Comparison of ENCODE assay signal across 8 cellular contexts in genomic region chr10:102394801-102395676, GRCh38. TPM values are rescaled to one million over a fixed set of nuclear protein-coding genes. Genes with fewer than 3 reads are reported as not detected.
DNase-seq lines count a peak whose midpoint lies in the region; ATAC-seq and TF ChIP-seq lines count a peak whose summit lies in the region.

No MANE protein-coding gene starts in this region.

- H3K27ac ChIP-seq in ectodermal cell (ENCODE audit: insufficient read depth, low read depth, low read length, poor library complexity, severe bottlenecking) (no peak overlapping the region), lung (ENCODE audit: low read depth in 1 of 2, low read length in 1 of 2) (peak overlapping the region; percentile 94 to 99)

- peak overlapping the region; percentile 95 for H3K27ac Mint-ChIP-seq in activated CD8-positive, alpha-beta T cell treated with anti-CD3 and anti-CD28 coated beads, Interleukin-2, amount 10 ng/mL, durations not matched to agents 7 days and 5 days

- H3K4me3 ChIP-seq in ectodermal cell (ENCODE audit: insufficient read depth, low read depth, low read length) (peak overlapping the region; percentile 71), lung (peak overlapping the region; percentile 56)

- H3K27me3 ChIP-seq in ectodermal cell (ENCODE audit: control insufficient read depth, insufficient read depth, low read length, poor library complexity, severe bottlenecking) (peaks cover 48% of the 10 kb centered on the region), lung (ENCODE audit: control insufficient read depth, insufficient read depth) (no peaks in the 10 kb centered on the region)

- H3K9me3 ChIP-seq in ectodermal cell (ENCODE audit: control insufficient read depth, low read length), result no peaks in the 10 kb centered on the region
- H3K9me3 ChIP-seq in lung (ENCODE audit: control insufficient read depth in 2 of 2, insufficient read depth in 1 of 2, low read length in 1 of 2), result no peaks in the 10 kb centered on the region

- H3K4me1 ChIP-seq in ectodermal cell (ENCODE audit: control insufficient read depth, insufficient read depth, low read length) (peaks cover 14% of the 10 kb centered on the region), lung (ENCODE audit: control insufficient read depth in 2 of 2, insufficient read depth in 2 of 2, low read length in 2 of 2) (peaks cover 0 to 16% of the 10 kb centered on the region in 2 donors)

- H3K36me3 ChIP-seq in ectodermal cell (ENCODE audit: control insufficient read depth, insufficient read depth, low read length) (no peaks in the 10 kb centered on the region), lung (ENCODE audit: control insufficient read depth in 2 of 2, insufficient read depth in 2 of 2, low read length in 2 of 2) (peaks cover 0 to 11% of the 10 kb centered on the region in 2 donors)

- 1 to 3% methylated on average over 53 to 54 of the region's 55 CpGs for WGBS in ectodermal cell, 2 experiments
- WGBS in lung, 2 donors, result 0 to 1% methylated on average over 53 to 55 of the region's 55 CpGs

- peak; percentile 26 for ATAC-seq in HG02981 (IDR thresholded peaks at IDR 0.05; ENCODE audit: unreplicated experiment)
- ATAC-seq in activated CD8-positive, alpha-beta T cell treated with anti-CD3 and anti-CD28 coated beads, Interleukin-2, amount 10 ng/mL, durations not matched to agents 7 days and 5 days, result peak; percentile 25
- ATAC-seq in lung (ENCODE audit: insufficient read depth, low FRiP score), result peak; percentile 75

- CTCF ChIA-PET in activated CD8-positive, alpha-beta T cell treated with anti-CD3 and anti-CD28 coated beads, Interleukin-2, amount 10 ng/mL, durations not matched to agents 7 days and 5 days (lab: Charles Lee), result interaction anchor here (0.7 to 10.7 kb wide), 22 partner anchors 9 to 243 kb away, joined by 3 to 156 read pairs (median 4); partner anchors contain the start of genes ACTR1A, C10orf95, ELOVL3 and FBXL15

- no peaks in the 10 kb centered on the region for H3K9me3 Mint-ChIP-seq in activated CD8-positive, alpha-beta T cell treated with anti-CD3 and anti-CD28 coated beads, Interleukin-2, amount 10 ng/mL, durations not matched to agents 7 days and 5 days (ENCODE audit: insufficient read depth)

- POLR2A ChIA-PET in activated CD8-positive, alpha-beta T cell treated with anti-CD3 and anti-CD28 coated beads, Interleukin-2, amount 10 ng/mL, durations not matched to agents 7 days and 5 days (lab: Charles Lee), result interaction anchor here (0.6 to 8.0 kb wide), 29 partner anchors 9 to 276 kb away, joined by 3 to 68 read pairs (median 6); partner anchors contain the start of genes C10orf95, CUEDC2, FBXL15 and GBF1

- H3K4me1 Mint-ChIP-seq in activated CD8-positive, alpha-beta T cell treated with anti-CD3 and anti-CD28 coated beads, Interleukin-2, amount 10 ng/mL, durations not matched to agents 7 days and 5 days (ENCODE audit: low read depth), result peaks cover 41% of the 10 kb centered on the region

- H3K4me3 Mint-ChIP-seq in activated CD8-positive, alpha-beta T cell treated with anti-CD3 and anti-CD28 coated beads, Interleukin-2, amount 10 ng/mL, durations not matched to agents 7 days and 5 days, result peak overlapping the region; percentile 85

- H3K36me3 Mint-ChIP-seq in activated CD8-positive, alpha-beta T cell treated with anti-CD3 and anti-CD28 coated beads, Interleukin-2, amount 10 ng/mL, durations not matched to agents 7 days and 5 days (ENCODE audit: low read depth), result peaks cover 30% of the 10 kb centered on the region

- TF ChIP-seq CTCF in lung (IDR thresholded peaks at IDR 0.05; ENCODE audit: control extremely low read depth, extremely low read depth), result no peak

- DNase-seq in NCI-H1417 (lab: John Stamatoyannopoulos, UW) (peak; percentile 55 to 69 (median 57)), NCI-H1417 treated with DMSO at 0.1 percent for 48 hours (lab: John Stamatoyannopoulos, UW) (no peak), NCI-H748 treated with DMSO at 0.1 percent for 48 hours (lab: John Stamatoyannopoulos, UW) (peak; percentile 35), lung (ENCODE audit: low spot score) (peak; percentile 87)
- peak; percentile 89 for DNase-seq in activated CD8-positive, alpha-beta T cell treated with anti-CD3 and anti-CD28 coated beads, Interleukin-2, amount 10 ng/mL, durations not matched to agents 7 days and 5 days
- peak; percentile 86 for DNase-seq in stimulated activated CD4-positive, alpha-beta T cell treated with anti-CD3 and anti-CD28 coated beads, Interleukin-4, amount 100 ng/mL, for 48 hours (ENCODE audit: low read depth in 2 of 2)

- H3K27me3 Mint-ChIP-seq in activated CD8-positive, alpha-beta T cell treated with anti-CD3 and anti-CD28 coated beads, Interleukin-2, amount 10 ng/mL, durations not matched to agents 7 days and 5 days (ENCODE audit: low read depth), result no peaks in the 10 kb centered on the region

RNA-seq across cellular contexts. Expression of gene NFKB2, which starts 0.5 kb away (rescaled TPM):
- total RNA-seq in activated CD8-positive, alpha-beta T cell treated with anti-CD3 and anti-CD28 coated beads, Interleukin-2, amount 10 ng/mL, durations not matched to agents 7 days and 5 days, result 10 to 100 TPM; 52.7 to 56.6 TPM
- polyA plus RNA-seq in ectodermal cell (2013, experiment 1 of 4), result 22.6 TPM
- 16.3 TPM for polyA plus RNA-seq in ectodermal cell (2013, experiment 2 of 4)
- polyA plus RNA-seq in ectodermal cell (2013, experiment 3 of 4), result 15.0 TPM
- polyA plus RNA-seq in ectodermal cell (2013, experiment 4 of 4), result 17.0 TPM
- 10 to 100 TPM; 48.2 to 52.8 TPM for total RNA-seq in lung
- polyA plus RNA-seq in lung, result 100 to 1,000 TPM in 1 of 2 donors, 10 to 100 TPM in 1; 34.6 to 114 TPM

RNA-seq across cellular contexts. Expression of gene PSD, which starts 23.5 kb away (rescaled TPM):
- total RNA-seq in activated CD8-positive, alpha-beta T cell treated with anti-CD3 and anti-CD28 coated beads, Interleukin-2, amount 10 ng/mL, durations not matched to agents 7 days and 5 days, result 1 to 10 TPM in 1 of 2 experiments, under 1 TPM in 1; 0.92 to 1.6 TPM
- 6.1 TPM for polyA plus RNA-seq in ectodermal cell (2013, experiment 1 of 4)
- polyA plus RNA-seq in ectodermal cell (2013, experiment 2 of 4), result 5.4 TPM
- polyA plus RNA-seq in ectodermal cell (2013, experiment 3 of 4), result 5.8 TPM
- polyA plus RNA-seq in ectodermal cell (2013, experiment 4 of 4), result 7.0 TPM
- 1 to 10 TPM; 4.6 to 5.3 TPM for total RNA-seq in lung
- 1 to 10 TPM; 1.1 to 1.9 TPM for polyA plus RNA-seq in lung

RNA-seq across cellular contexts. Expression of gene FBXL15, which starts 25.6 kb away (rescaled TPM):
- 10 to 100 TPM; 12.7 to 13.8 TPM for total RNA-seq in activated CD8-positive, alpha-beta T cell treated with anti-CD3 and anti-CD28 coated beads, Interleukin-2, amount 10 ng/mL, durations not matched to agents 7 days and 5 days
- polyA plus RNA-seq in ectodermal cell (2013, experiment 1 of 4), result 6.9 TPM
- 5.9 TPM for polyA plus RNA-seq in ectodermal cell (2013, experiment 2 of 4)
- polyA plus RNA-seq in ectodermal cell (2013, experiment 3 of 4), result 8.9 TPM
- 8.7 TPM for polyA plus RNA-seq in ectodermal cell (2013, experiment 4 of 4)
- total RNA-seq in lung, result 10 to 100 TPM in 1 of 2 donors, 1 to 10 TPM in 1; 9.4 to 23.6 TPM
- polyA plus RNA-seq in lung, result 10 to 100 TPM; 13.7 to 40.4 TPM

RNA-seq across cellular contexts. Expression of gene CUEDC2, which starts 37.3 kb away (rescaled TPM):
- 10 to 100 TPM; 71.7 to 77.6 TPM for total RNA-seq in activated CD8-positive, alpha-beta T cell treated with anti-CD3 and anti-CD28 coated beads, Interleukin-2, amount 10 ng/mL, durations not matched to agents 7 days and 5 days
- polyA plus RNA-seq in ectodermal cell (2013, experiment 1 of 4), result 106 TPM
- 103 TPM for polyA plus RNA-seq in ectodermal cell (2013, experiment 2 of 4)
- polyA plus RNA-seq in ectodermal cell (2013, experiment 3 of 4), result 91.0 TPM
- 98.4 TPM for polyA plus RNA-seq in ectodermal cell (2013, experiment 4 of 4)
- total RNA-seq in lung, result 10 to 100 TPM; 33.4 to 46.0 TPM
- polyA plus RNA-seq in lung, result 10 to 100 TPM; 42.1 to 63.8 TPM

RNA-seq across cellular contexts. Expression of gene C10orf95, which starts 56.3 kb away (rescaled TPM):
- total RNA-seq in activated CD8-positive, alpha-beta T cell treated with anti-CD3 and anti-CD28 coated beads, Interleukin-2, amount 10 ng/mL, durations not matched to agents 7 days and 5 days, result under 1 TPM in 1 of 2 experiments, not detected in 1; 0.32 TPM
- polyA plus RNA-seq in ectodermal cell (2013, experiment 1 of 4), result not detected
- 0.12 TPM for polyA plus RNA-seq in ectodermal cell (2013, experiment 2 of 4)
- polyA plus RNA-seq in ectodermal cell (2013, experiment 3 of 4), result not detected
- not detected for polyA plus RNA-seq in ectodermal cell (2013, experiment 4 of 4)
- total RNA-seq in lung, result 10 to 100 TPM in 1 of 2 donors, 1 to 10 TPM in 1; 6.0 to 20.4 TPM
- 1 to 10 TPM; 3.9 to 6.4 TPM for polyA plus RNA-seq in lung

Comparison
In these comparisons a context has a peak if more than half of its experiments do, and no peak if none do; other contexts are left out.
1. ATAC-seq: peak in every context shown above with its lines; median percentile 75 in lung; 26 in HG02981; 25 in activated CD8-positive, alpha-beta T cell treated with anti-CD3 and anti-CD28 coated beads, Interleukin-2, amount 10 ng/mL, durations not matched to agents 7 days and 5 days.